In genomic region chr15:90184786-90185704, GRCh38 we compare ENCODE assay signal across 8 cellular contexts. TPM values are rescaled to one million over a fixed set of nuclear protein-coding genes. Genes with fewer than 3 reads are reported as not detected.
DNase-seq lines count a peak whose midpoint lies in the region; ATAC-seq and TF ChIP-seq lines count a peak whose summit lies in the region.

No MANE protein-coding gene starts in this region.

- peak overlapping the region; percentile 13 to 67 (median 55) for H3K4me3 ChIP-seq in subcutaneous abdominal adipose tissue (ENCODE audit: low read depth in 1 of 5, low read length in 5 of 5)

- TF ChIP-seq CTCF in C4-2B (conservative IDR thresholded peaks at IDR 0.05), result no peak

- H3K9me3 ChIP-seq in subcutaneous abdominal adipose tissue (ENCODE audit: control insufficient read depth in 5 of 5, low read length in 5 of 5), result no peaks in the 10 kb centered on the region

- H3K9ac ChIP-seq in subcutaneous abdominal adipose tissue (ENCODE audit: low read length in 5 of 5), result peak overlapping the region in 2 of 5 donors; percentile 32 to 66

- H3K36me3 ChIP-seq in subcutaneous abdominal adipose tissue (ENCODE audit: control insufficient read depth in 5 of 5, insufficient read depth in 5 of 5, low read length in 5 of 5), result no peaks in the 10 kb centered on the region

- H3K27me3 ChIP-seq in subcutaneous abdominal adipose tissue (ENCODE audit: control insufficient read depth in 5 of 5, insufficient read depth in 4 of 5, low read length in 5 of 5), result no peaks in the 10 kb centered on the region

- TF ChIP-seq POLR2A in GM19099 (IDR thresholded peaks at IDR 0.05; ENCODE audit: extremely low read depth, insufficient read length, low read depth), result peak; percentile 61

- peak; percentile 79 for ATAC-seq in HG03175 (IDR thresholded peaks at IDR 0.05; ENCODE audit: unreplicated experiment)

- DNase-seq in NCI-H748 (lab: John Stamatoyannopoulos, UW; ENCODE audit: unreplicated experiment) (peak; percentile 81), epithelial cell of prostate (ENCODE audit: low read depth, low spot score) (no peak), mucosa of gallbladder (ENCODE audit: low spot score) (peak; percentile 65)
- peak; percentile 51 for DNase-seq in activated CD8-positive, alpha-beta memory T cell treated with anti-CD3 and anti-CD28 coated beads, Interleukin-2, amount 50 U/mL, for 4 hours

- H3K4me1 ChIP-seq in subcutaneous abdominal adipose tissue (ENCODE audit: control insufficient read depth in 5 of 5, insufficient read depth in 5 of 5, low read length in 5 of 5), result peaks cover 0 to 22% (median 11%) of the 10 kb centered on the region in 5 donors

- H3K27ac ChIP-seq in C4-2B (peak overlapping the region; percentile 83), epithelial cell of prostate (peak overlapping the region; percentile 87), subcutaneous abdominal adipose tissue (ENCODE audit: low read depth, low read length) (peak overlapping the region; percentile 91)

RNA-seq across cellular contexts. Expression of gene SEMA4B, which starts 16.1 kb away (rescaled TPM):
- total RNA-seq in mucosa of gallbladder, result 79.7 TPM

RNA-seq across cellular contexts. Expression of gene CIB1, which starts 48.7 kb away (rescaled TPM):
- 106 TPM for total RNA-seq in mucosa of gallbladder

RNA-seq across cellular contexts. Expression of gene GDPGP1, which starts 49.0 kb away (rescaled TPM):
- total RNA-seq in mucosa of gallbladder, result 12.6 TPM
